Comparison of ENCODE assay signal across 1 cellular context in genomic region chr12:124566181-124567034, GRCh38.
TF ChIP-seq lines count a peak whose summit lies in the region.

No MANE protein-coding gene starts in this region.

TF ChIP-seq in HEK293, 187 proteins besides CTCF, POLR2A, EP300 and RAD21 (continued from another document and continues in another):
- TF ChIP-seq ZNF488 (tag by site-specific recombination; IDR thresholded peaks at IDR 0.05) (no peak), HIC1 (tag by site-specific recombination; IDR thresholded peaks at IDR 0.05) (peak; percentile 68; the same call in 1 of the 2 replicates), ZNF157 (tag by site-specific recombination; IDR thresholded peaks at IDR 0.05) (no peak), ZXDB (tag by site-specific recombination; IDR thresholded peaks at IDR 0.05) (peak; percentile 77), HOXA7 (CRISPR knock-in tag; IDR thresholded peaks at IDR 0.05; ENCODE audit: borderline replicate concordance) (no peak), ZNF37A (tag by site-specific recombination; IDR thresholded peaks at IDR 0.05) (no peak), ZNF214 (tag by site-specific recombination; IDR thresholded peaks at IDR 0.05; ENCODE audit: borderline replicate concordance) (no peak), ZNF404 (tag by site-specific recombination; IDR thresholded peaks at IDR 0.05) (no peak), ZFHX2 (tag by site-specific recombination; conservative IDR thresholded peaks at IDR 0.05) (peak; percentile 88), ZFP3 (tag by site-specific recombination; IDR thresholded peaks at IDR 0.05; ENCODE audit: low read depth) (no peak), GLIS2 (tag by site-specific recombination; IDR thresholded peaks at IDR 0.05) (peak; percentile 98), ZNF350 (tag by site-specific recombination; IDR thresholded peaks at IDR 0.05) (no peak), ZNF513 (tag by site-specific recombination; IDR thresholded peaks at IDR 0.05) (no peak), KLF8 (tag by site-specific recombination; IDR thresholded peaks at IDR 0.05) (peak; percentile 81), HOXD13 (CRISPR knock-in tag; IDR thresholded peaks at IDR 0.05; ENCODE audit: borderline replicate concordance) (no peak), SCRT1 (tag by site-specific recombination; IDR thresholded peaks at IDR 0.05; ENCODE audit: borderline replicate concordance) (no peak), ZNF292 (tag by site-specific recombination; IDR thresholded peaks at IDR 0.05; ENCODE audit: borderline replicate concordance, low read depth) (no peak), SP2 (tag by site-specific recombination; IDR thresholded peaks at IDR 0.05) (peak; percentile 89), ZNF560 (tag by site-specific recombination; IDR thresholded peaks at IDR 0.05; ENCODE audit: borderline replicate concordance) (no peak), ZNF514 (tag by site-specific recombination; IDR thresholded peaks at IDR 0.05) (no peak), PRDM2 (tag by site-specific recombination; IDR thresholded peaks at IDR 0.05; ENCODE audit: borderline replicate concordance) (no peak), ZBTB20 (tag by site-specific recombination; IDR thresholded peaks at IDR 0.05) (peak; percentile 92), ZBTB11 (tag by site-specific recombination; conservative IDR thresholded peaks at IDR 0.05; ENCODE audit: low read depth) (peak; percentile 53), ZNF416 (tag by site-specific recombination; IDR thresholded peaks at IDR 0.05) (no peak), IKZF3 (tag by site-specific recombination; IDR thresholded peaks at IDR 0.05) (peak; percentile 85), ZBTB48 (tag by site-specific recombination; IDR thresholded peaks at IDR 0.05) (peak; percentile 63; the same call in 1 of the 2 replicates), ZNF629 (tag by site-specific recombination; IDR thresholded peaks at IDR 0.05) (peak; percentile 38), ZNF529 (tag by site-specific recombination; IDR thresholded peaks at IDR 0.05; ENCODE audit: insufficient replicate concordance) (no peak), MEIS1 (CRISPR knock-in tag; IDR thresholded peaks at IDR 0.05; ENCODE audit: borderline replicate concordance) (no peak), ZNF366 (tag by site-specific recombination; conservative IDR thresholded peaks at IDR 0.05) (0 out of 2 replicates have a peak, but pooled peaks have one; percentile 39), ZNF843 (tag by site-specific recombination; IDR thresholded peaks at IDR 0.05) (no peak), ZNF585B (tag by site-specific recombination; IDR thresholded peaks at IDR 0.05) (no peak), ZNF354C (tag by site-specific recombination; IDR thresholded peaks at IDR 0.05; ENCODE audit: borderline replicate concordance, low read depth) (no peak), WT1 (tag by site-specific recombination; IDR thresholded peaks at IDR 0.05) (peak; percentile 20; the same call in 1 of the 2 replicates), ZNF670 (tag by site-specific recombination; IDR thresholded peaks at IDR 0.05; ENCODE audit: low read depth) (no peak), ZNF23 (tag by site-specific recombination; IDR thresholded peaks at IDR 0.05; ENCODE audit: borderline replicate concordance) (no peak), ZNF175 (tag by site-specific recombination; IDR thresholded peaks at IDR 0.05) (no peak), ZNF112 (tag by site-specific recombination; IDR thresholded peaks at IDR 0.05) (no peak), ZNF701 (tag by site-specific recombination; IDR thresholded peaks at IDR 0.05) (no peak), KLF17 (tag by site-specific recombination; IDR thresholded peaks at IDR 0.05) (peak; percentile 57; the same call in 1 of the 2 replicates), ZNF639 (tag by site-specific recombination; IDR thresholded peaks at IDR 0.05) (no peak), ZIC2 (tag by site-specific recombination; IDR thresholded peaks at IDR 0.05) (no peak; the same call in 1 of the 2 replicates), PRDM6 (tag by site-specific recombination; IDR thresholded peaks at IDR 0.05) (no peak), ZNF423 (tag by site-specific recombination; IDR thresholded peaks at IDR 0.05) (peak; percentile 91)
